In the genomic region with DNA sequence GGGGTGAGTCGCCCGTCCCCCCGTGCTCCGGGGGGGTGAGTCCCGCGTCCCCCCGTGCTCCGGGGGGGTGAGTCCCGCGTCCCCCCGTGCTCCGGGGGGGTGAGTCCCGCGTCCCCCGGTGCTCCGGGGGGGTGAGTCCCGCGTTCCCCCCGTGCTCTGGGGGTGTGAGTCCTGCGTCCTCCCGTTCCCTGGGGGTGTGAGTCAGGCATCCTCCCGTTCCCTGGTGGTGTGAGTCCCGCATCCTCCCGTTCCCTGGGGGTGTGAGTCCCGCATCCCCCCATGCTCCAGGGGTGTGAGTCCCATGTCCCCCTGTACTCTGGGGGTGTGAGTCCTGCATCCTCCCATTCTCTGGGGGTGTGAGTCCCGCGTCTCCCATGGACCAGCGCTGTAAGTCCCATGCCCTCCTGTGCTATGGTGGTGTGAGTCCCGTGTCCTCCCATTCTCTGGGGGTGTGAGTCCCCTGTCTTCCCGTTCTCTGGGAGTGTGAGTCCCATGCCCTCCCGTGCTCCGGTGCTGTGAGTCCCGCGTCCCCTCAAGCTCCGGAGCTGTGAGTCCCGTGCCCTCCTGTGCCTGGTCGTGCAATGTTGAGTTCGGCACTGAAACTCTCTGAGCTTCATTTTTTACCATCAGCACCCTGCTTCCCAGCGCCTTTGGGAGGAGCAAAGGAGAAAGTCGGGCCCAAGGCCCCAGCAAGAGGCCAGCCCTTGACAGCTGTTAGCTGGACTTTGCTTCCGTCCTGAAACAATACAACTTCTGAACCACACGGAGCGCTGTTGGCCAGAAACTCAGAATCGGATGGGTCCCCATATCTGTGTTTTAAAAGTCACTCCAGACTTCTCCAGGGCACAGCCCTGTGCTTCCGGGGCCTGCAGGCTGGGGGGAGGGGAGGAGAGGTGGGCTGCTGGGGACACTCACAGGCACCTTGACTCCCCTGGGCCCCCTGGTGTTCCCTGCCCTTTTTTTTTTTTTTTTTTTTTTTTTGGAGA, we compare ENCODE assay signal across 1 cellular context.
TF ChIP-seq lines count a peak whose summit lies in the region.

No MANE protein-coding gene starts in this region.

TF ChIP-seq in HepG2, 621 proteins besides CTCF, POLR2A, EP300 and RAD21 (continued from another document and continues in another):
- TF ChIP-seq, protein P1, sequence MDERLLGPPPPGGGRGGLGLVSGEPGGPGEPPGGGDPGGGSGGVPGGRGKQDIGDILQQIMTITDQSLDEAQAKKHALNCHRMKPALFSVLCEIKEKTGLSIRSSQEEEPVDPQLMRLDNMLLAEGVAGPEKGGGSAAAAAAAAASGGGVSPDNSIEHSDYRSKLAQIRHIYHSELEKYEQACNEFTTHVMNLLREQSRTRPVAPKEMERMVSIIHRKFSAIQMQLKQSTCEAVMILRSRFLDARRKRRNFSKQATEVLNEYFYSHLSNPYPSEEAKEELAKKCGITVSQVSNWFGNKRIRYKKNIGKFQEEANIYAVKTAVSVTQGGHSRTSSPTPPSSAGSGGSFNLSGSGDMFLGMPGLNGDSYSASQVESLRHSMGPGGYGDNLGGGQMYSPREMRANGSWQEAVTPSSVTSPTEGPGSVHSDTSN (CRISPR knock-in tag; IDR thresholded peaks at IDR 0.05), result no peak
- TF ChIP-seq CBX5 (CRISPR knock-in tag; IDR thresholded peaks at IDR 0.05; ENCODE audit: borderline replicate concordance) (no peak), DNMT1 (CRISPR knock-in tag; IDR thresholded peaks at IDR 0.05) (peak; percentile 86), MED13 (CRISPR knock-in tag; IDR thresholded peaks at IDR 0.05) (0 out of 2 replicates have a peak, but pooled peaks have one; percentile 18), HNF4A (CRISPR knock-in tag; IDR thresholded peaks at IDR 0.05) (peak; percentile 96), HHEX (CRISPR knock-in tag; IDR thresholded peaks at IDR 0.05) (no peak), ZFX (CRISPR knock-in tag; IDR thresholded peaks at IDR 0.05; ENCODE audit: low read depth) (peak; percentile 65), XRCC5 (optimal IDR thresholded peaks at IDR 0.05; ENCODE audit: low read length) (peak; percentile 85), ZNF891 (CRISPR knock-in tag; IDR thresholded peaks at IDR 0.05) (peak; percentile 89), TSC22D2 (CRISPR knock-in tag; IDR thresholded peaks at IDR 0.05; ENCODE audit: borderline replicate concordance) (no peak), SALL2 (CRISPR knock-in tag; IDR thresholded peaks at IDR 0.05) (no peak), ZNF451 (CRISPR knock-in tag; IDR thresholded peaks at IDR 0.05) (0 out of 2 replicates have a peak, but pooled peaks have one; percentile 57), MEIS1 (CRISPR knock-in tag; IDR thresholded peaks at IDR 0.05; ENCODE audit: borderline replicate concordance) (peak; percentile 77), ZNF350 (CRISPR knock-in tag; IDR thresholded peaks at IDR 0.05; ENCODE audit: borderline replicate concordance, low read depth) (peak; percentile 50; the same call in 1 of the 2 replicates), ZNF441 (CRISPR knock-in tag; IDR thresholded peaks at IDR 0.05; ENCODE audit: borderline replicate concordance) (peak; percentile 88), SOX13 (IDR thresholded peaks at IDR 0.05) (no peak), SOX13 (CRISPR knock-in tag; conservative IDR thresholded peaks at IDR 0.05 in 1 of 2, IDR thresholded peaks at IDR 0.05 in 1 of 2) (no peak; a peak in 1 of 4 replicates), ESRRA (CRISPR knock-in tag; IDR thresholded peaks at IDR 0.05; ENCODE audit: low read depth) (peak; percentile 61; the same call in 1 of the 2 replicates), ZNF761 (CRISPR knock-in tag; conservative IDR thresholded peaks at IDR 0.05) (0 out of 2 replicates have a peak, but pooled peaks have one; percentile 44), MED1 (CRISPR knock-in tag; IDR thresholded peaks at IDR 0.05) (no peak), AGO1 (IDR thresholded peaks at IDR 0.05; ENCODE audit: low read depth, low read length, poor library complexity, severe bottlenecking) (no peak), FOXA1 (IDR thresholded peaks at IDR 0.05) (no peak), FOXA1 (CRISPR knock-in tag; IDR thresholded peaks at IDR 0.05) (0 out of 2 replicates have a peak, but pooled peaks have one; percentile 14), IKZF4 (CRISPR knock-in tag; IDR thresholded peaks at IDR 0.05; ENCODE audit: borderline replicate concordance, low read depth, not compliant biosample characterization) (no peak), ZFP82 (CRISPR knock-in tag; IDR thresholded peaks at IDR 0.05; ENCODE audit: borderline replicate concordance) (no peak), MTA3 (CRISPR knock-in tag; IDR thresholded peaks at IDR 0.05) (no peak), TGIF2 (CRISPR knock-in tag; IDR thresholded peaks at IDR 0.05) (no peak), ZNF207 (IDR thresholded peaks at IDR 0.05; ENCODE audit: borderline replicate concordance) (no peak), MATR3 (CRISPR knock-in tag; IDR thresholded peaks at IDR 0.05) (no peak), JARID2 (CRISPR knock-in tag; IDR thresholded peaks at IDR 0.05; ENCODE audit: insufficient replicate concordance) (no peak), ZBTB38 (CRISPR knock-in tag; IDR thresholded peaks at IDR 0.05) (no peak), SMC3 (IDR thresholded peaks at IDR 0.05; ENCODE audit: low read length) (peak; percentile 28; the same call in 1 of the 2 replicates), KLF6 (CRISPR knock-in tag; IDR thresholded peaks at IDR 0.05) (no peak), ZNF782 (CRISPR knock-in tag; IDR thresholded peaks at IDR 0.05; ENCODE audit: borderline replicate concordance) (no peak), THAP11 (CRISPR knock-in tag; IDR thresholded peaks at IDR 0.05) (0 out of 2 replicates have a peak, but pooled peaks have one; percentile 12)
- TF ChIP-seq, protein P2, sequence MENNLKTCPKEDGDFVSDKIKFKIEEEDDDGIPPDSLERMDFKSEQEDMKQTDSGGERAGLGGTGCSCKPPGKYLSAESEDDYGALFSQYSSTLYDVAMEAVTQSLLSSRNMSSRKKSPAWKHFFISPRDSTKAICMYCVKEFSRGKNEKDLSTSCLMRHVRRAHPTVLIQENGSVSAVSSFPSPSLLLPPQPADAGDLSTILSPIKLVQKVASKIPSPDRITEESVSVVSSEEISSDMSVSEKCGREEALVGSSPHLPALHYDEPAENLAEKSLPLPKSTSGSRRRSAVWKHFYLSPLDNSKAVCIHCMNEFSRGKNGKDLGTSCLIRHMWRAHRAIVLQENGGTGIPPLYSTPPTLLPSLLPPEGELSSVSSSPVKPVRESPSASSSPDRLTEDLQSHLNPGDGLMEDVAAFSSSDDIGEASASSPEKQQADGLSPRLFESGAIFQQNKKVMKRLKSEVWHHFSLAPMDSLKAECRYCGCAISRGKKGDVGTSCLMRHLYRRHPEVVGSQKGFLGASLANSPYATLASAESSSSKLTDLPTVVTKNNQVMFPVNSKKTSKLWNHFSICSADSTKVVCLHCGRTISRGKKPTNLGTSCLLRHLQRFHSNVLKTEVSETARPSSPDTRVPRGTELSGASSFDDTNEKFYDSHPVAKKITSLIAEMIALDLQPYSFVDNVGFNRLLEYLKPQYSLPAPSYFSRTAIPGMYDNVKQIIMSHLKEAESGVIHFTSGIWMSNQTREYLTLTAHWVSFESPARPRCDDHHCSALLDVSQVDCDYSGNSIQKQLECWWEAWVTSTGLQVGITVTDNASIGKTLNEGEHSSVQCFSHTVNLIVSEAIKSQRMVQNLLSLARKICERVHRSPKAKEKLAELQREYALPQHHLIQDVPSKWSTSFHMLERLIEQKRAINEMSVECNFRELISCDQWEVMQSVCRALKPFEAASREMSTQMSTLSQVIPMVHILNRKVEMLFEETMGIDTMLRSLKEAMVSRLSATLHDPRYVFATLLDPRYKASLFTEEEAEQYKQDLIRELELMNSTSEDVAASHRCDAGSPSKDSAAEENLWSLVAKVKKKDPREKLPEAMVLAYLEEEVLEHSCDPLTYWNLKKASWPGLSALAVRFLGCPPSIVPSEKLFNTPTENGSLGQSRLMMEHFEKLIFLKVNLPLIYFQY (CRISPR knock-in tag; IDR thresholded peaks at IDR 0.05; ENCODE audit: borderline replicate concordance), result 0 out of 2 replicates have a peak, but pooled peaks have one; percentile 36
- TF ChIP-seq, protein P3, sequence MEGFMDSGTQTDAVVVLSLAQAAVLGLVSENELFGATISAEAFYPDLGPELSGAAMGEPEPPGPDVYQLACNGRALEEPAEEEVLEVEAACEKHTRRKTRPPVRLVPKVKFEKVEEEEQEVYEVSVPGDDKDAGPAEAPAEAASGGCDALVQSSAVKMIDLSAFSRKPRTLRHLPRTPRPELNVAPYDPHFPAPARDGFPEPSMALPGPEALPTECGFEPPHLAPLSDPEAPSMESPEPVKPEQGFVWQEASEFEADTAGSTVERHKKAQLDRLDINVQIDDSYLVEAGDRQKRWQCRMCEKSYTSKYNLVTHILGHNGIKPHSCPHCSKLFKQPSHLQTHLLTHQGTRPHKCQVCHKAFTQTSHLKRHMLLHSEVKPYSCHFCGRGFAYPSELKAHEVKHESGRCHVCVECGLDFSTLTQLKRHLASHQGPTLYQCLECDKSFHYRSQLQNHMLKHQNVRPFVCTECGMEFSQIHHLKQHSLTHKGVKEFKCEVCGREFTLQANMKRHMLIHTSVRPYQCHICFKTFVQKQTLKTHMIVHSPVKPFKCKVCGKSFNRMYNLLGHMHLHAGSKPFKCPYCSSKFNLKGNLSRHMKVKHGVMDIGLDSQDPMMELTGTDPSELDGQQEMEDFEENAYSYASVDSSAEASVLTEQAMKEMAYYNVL (CRISPR knock-in tag; IDR thresholded peaks at IDR 0.05; ENCODE audit: borderline replicate concordance), result 0 out of 2 replicates have a peak, but pooled peaks have one; percentile 2
- TF ChIP-seq, protein P4, sequence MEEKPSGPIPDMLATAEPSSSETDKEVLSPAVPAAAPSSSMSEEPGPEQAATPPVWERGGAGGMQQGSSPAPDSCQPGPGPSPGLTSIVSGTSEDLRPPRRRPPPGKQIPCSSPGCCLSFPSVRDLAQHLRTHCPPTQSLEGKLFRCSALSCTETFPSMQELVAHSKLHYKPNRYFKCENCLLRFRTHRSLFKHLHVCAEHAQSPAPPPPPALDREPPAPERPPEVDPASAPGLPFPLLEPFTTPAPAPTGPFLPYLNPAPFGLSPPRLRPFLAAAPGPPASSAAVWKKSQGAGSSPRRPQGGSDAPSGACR (CRISPR knock-in tag; IDR thresholded peaks at IDR 0.05), result 0 out of 2 replicates have a peak, but pooled peaks have one; percentile 59
- TF ChIP-seq, protein P5, sequence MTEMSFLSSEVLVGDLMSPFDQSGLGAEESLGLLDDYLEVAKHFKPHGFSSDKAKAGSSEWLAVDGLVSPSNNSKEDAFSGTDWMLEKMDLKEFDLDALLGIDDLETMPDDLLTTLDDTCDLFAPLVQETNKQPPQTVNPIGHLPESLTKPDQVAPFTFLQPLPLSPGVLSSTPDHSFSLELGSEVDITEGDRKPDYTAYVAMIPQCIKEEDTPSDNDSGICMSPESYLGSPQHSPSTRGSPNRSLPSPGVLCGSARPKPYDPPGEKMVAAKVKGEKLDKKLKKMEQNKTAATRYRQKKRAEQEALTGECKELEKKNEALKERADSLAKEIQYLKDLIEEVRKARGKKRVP (CRISPR knock-in tag; IDR thresholded peaks at IDR 0.05), result no peak
- TF ChIP-seq, protein P6, sequence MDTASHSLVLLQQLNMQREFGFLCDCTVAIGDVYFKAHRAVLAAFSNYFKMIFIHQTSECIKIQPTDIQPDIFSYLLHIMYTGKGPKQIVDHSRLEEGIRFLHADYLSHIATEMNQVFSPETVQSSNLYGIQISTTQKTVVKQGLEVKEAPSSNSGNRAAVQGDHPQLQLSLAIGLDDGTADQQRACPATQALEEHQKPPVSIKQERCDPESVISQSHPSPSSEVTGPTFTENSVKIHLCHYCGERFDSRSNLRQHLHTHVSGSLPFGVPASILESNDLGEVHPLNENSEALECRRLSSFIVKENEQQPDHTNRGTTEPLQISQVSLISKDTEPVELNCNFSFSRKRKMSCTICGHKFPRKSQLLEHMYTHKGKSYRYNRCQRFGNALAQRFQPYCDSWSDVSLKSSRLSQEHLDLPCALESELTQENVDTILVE (CRISPR knock-in tag; IDR thresholded peaks at IDR 0.05), result no peak
- TF ChIP-seq, protein P7, sequence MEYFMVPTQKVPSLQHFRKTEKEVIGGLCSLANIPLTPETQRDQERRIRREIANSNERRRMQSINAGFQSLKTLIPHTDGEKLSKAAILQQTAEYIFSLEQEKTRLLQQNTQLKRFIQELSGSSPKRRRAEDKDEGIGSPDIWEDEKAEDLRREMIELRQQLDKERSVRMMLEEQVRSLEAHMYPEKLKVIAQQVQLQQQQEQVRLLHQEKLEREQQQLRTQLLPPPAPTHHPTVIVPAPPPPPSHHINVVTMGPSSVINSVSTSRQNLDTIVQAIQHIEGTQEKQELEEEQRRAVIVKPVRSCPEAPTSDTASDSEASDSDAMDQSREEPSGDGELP (IDR thresholded peaks at IDR 0.05; ENCODE audit: borderline replicate concordance, low read depth), result peak; percentile 99
- TF ChIP-seq, protein P8, sequence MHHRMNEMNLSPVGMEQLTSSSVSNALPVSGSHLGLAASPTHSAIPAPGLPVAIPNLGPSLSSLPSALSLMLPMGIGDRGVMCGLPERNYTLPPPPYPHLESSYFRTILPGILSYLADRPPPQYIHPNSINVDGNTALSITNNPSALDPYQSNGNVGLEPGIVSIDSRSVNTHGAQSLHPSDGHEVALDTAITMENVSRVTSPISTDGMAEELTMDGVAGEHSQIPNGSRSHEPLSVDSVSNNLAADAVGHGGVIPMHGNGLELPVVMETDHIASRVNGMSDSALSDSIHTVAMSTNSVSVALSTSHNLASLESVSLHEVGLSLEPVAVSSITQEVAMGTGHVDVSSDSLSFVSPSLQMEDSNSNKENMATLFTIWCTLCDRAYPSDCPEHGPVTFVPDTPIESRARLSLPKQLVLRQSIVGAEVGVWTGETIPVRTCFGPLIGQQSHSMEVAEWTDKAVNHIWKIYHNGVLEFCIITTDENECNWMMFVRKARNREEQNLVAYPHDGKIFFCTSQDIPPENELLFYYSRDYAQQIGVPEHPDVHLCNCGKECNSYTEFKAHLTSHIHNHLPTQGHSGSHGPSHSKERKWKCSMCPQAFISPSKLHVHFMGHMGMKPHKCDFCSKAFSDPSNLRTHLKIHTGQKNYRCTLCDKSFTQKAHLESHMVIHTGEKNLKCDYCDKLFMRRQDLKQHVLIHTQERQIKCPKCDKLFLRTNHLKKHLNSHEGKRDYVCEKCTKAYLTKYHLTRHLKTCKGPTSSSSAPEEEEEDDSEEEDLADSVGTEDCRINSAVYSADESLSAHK (CRISPR knock-in tag; IDR thresholded peaks at IDR 0.05; ENCODE audit: borderline replicate concordance), result no peak
- TF ChIP-seq, protein P9, sequence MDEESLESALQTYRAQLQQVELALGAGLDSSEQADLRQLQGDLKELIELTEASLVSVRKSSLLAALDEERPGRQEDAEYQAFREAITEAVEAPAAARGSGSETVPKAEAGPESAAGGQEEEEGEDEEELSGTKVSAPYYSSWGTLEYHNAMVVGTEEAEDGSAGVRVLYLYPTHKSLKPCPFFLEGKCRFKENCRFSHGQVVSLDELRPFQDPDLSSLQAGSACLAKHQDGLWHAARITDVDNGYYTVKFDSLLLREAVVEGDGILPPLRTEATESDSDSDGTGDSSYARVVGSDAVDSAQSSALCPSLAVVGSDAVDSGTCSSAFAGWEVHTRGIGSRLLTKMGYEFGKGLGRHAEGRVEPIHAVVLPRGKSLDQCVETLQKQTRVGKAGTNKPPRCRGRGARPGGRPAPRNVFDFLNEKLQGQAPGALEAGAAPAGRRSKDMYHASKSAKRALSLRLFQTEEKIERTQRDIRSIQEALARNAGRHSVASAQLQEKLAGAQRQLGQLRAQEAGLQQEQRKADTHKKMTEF (CRISPR knock-in tag; IDR thresholded peaks at IDR 0.05), result 0 out of 2 replicates have a peak, but pooled peaks have one; percentile 22
